Comparison of ENCODE assay signal across 38 cellular contexts in genomic region chr10:59312247-59312646, GRCh38. TPM values are rescaled to one million over a fixed set of nuclear protein-coding genes. Genes with fewer than 3 reads are reported as not detected.
"Had no signal": no experiment of that assay in that cellular context is flagged by ENCODE, and none has a peak within 500 bp of the region (broad histone marks: within the 10 kb centered on the region; RNA-seq: fewer than 3 reads in every experiment).

No MANE protein-coding gene starts in this region.

- H3K9me3 ChIP-seq: adrenal gland had no signal

- H3K9me3 Mint-ChIP-seq: activated B cell treated with CpG ODN at 0.5 μM for 24 hours; activated CD4-positive, alpha-beta memory T cell treated with anti-CD3 and anti-CD28 coated beads for 36 hours; activated naive CD4-positive, alpha-beta T cell treated with anti-CD3 and anti-CD28 coated beads for 36 hours; activated T-cell treated with anti-CD3 and anti-CD28 coated beads, Interleukin-2, amount 50 U/mL, for 4 hours; activated T-helper 1 cell treated with anti-CD3 and anti-CD28 coated beads, Interleukin-12 subunit alpha, Interleukin-12 subunit beta, Interleukin-2, Interleukin-4 antibody, amounts not matched to agents 30 ng/mL and 10 ng/mL and 1 ng/mL, durations not matched to agents 14 hours and 24 hours and 36 hours had no signal

- H3K4me3 Mint-ChIP-seq: activated B cell treated with CpG ODN at 0.5 μM for 24 hours; activated CD4-positive, alpha-beta memory T cell treated with anti-CD3 and anti-CD28 coated beads for 36 hours; activated naive CD4-positive, alpha-beta T cell treated with anti-CD3 and anti-CD28 coated beads for 36 hours; activated T-cell treated with anti-CD3 and anti-CD28 coated beads, Interleukin-2, amount 50 U/mL, for 4 hours; activated T-helper 1 cell treated with anti-CD3 and anti-CD28 coated beads, Interleukin-12 subunit alpha, Interleukin-12 subunit beta, Interleukin-2, Interleukin-4 antibody, amounts not matched to agents 30 ng/mL and 10 ng/mL and 1 ng/mL, durations not matched to agents 14 hours and 24 hours and 36 hours had no signal

- ATAC-seq: activated naive CD4-positive, alpha-beta T cell treated with anti-CD3 and anti-CD28 coated beads, Interleukin-2, amount 50 U/mL, for 72 hours; activated T-cell treated with anti-CD3 and anti-CD28 coated beads, Interleukin-2, amount 50 U/mL, for 4 hours; SK-N-SH treated with all-trans-retinoic acid at 6 μM for 48 hours had no signal

- H3K27ac Mint-ChIP-seq: activated B cell treated with CpG ODN at 0.5 μM for 24 hours; activated CD4-positive, alpha-beta memory T cell treated with anti-CD3 and anti-CD28 coated beads for 36 hours; activated naive CD4-positive, alpha-beta T cell treated with anti-CD3 and anti-CD28 coated beads for 36 hours; activated naive CD4-positive, alpha-beta T cell treated with anti-CD3 and anti-CD28 coated beads, Interleukin-2, amount 50 U/mL, for 72 hours; activated T-helper 1 cell treated with anti-CD3 and anti-CD28 coated beads, Interleukin-12 subunit alpha, Interleukin-12 subunit beta, Interleukin-2, Interleukin-4 antibody, amounts not matched to agents 30 ng/mL and 10 ng/mL and 1 ng/mL, durations not matched to agents 14 hours and 24 hours and 36 hours had no signal

- DNase-seq: activated B cell treated with CpG ODN at 0.5 μM for 24 hours; activated CD4-positive, alpha-beta memory T cell treated with anti-CD3 and anti-CD28 coated beads for 36 hours; activated CD4-positive, alpha-beta T cell treated with anti-CD3 and anti-CD28 coated beads for 4 hours; activated CD4-positive, alpha-beta T cell treated with anti-CD3 and anti-CD28 coated beads, Interleukin-2, amount 50 U/mL, for 1 hour; activated CD4-positive, CD25-positive, alpha-beta regulatory T cell treated with anti-CD3 and anti-CD28 coated beads, Interleukin-2, amount 50 U/mL, for 72 hours; activated CD8-positive, alpha-beta memory T cell treated with anti-CD3 and anti-CD28 coated beads, Interleukin-2, amount 50 U/mL, for 4 hours; activated gamma-delta T cell treated with Interleukin-2 at 50 U/mL for 16 hours; activated naive CD4-positive, alpha-beta T cell treated with anti-CD3 and anti-CD28 coated beads for 36 hours; activated T-cell treated with anti-CD3 and anti-CD28 coated beads for 4 hours; activated T-cell treated with anti-CD3 and anti-CD28 coated beads, Interleukin-2, amount 50 U/mL, for 4 hours; adrenal gland; aorta; brain microvascular endothelial cell; MM.1S; MV-4-11; NCI-H1092; NCI-H1436 treated with DMSO at 0.1 percent for 48 hours; NCI-H1694 treated with DMSO at 0.1 percent for 48 hours; NCI-H2029 treated with DMSO at 0.1 percent for 48 hours; NCI-H2107; NCI-H2171; NCI-H510A; NCI-H748 treated with DMSO at 0.1 percent for 48 hours; NK-92 treated with Interleukin-12 subunit alpha and Interleukin-12 subunit beta, amount 100 ng/mL, for 24 hours; PC-9; SIG-M5; SW 1271; T-helper 1 cell; T-helper 2 cell; T-helper 9 cell had no signal

- H3K27me3 Mint-ChIP-seq: activated B cell treated with CpG ODN at 0.5 μM for 24 hours; activated CD4-positive, alpha-beta memory T cell treated with anti-CD3 and anti-CD28 coated beads for 36 hours had no signal

- H3K4me3 ChIP-seq: adrenal gland, PC-9 had no signal

- H3K27me3 ChIP-seq: adrenal gland, brain microvascular endothelial cell had no signal

- H3K36me3 ChIP-seq: adrenal gland, brain microvascular endothelial cell had no signal

- FAIRE-seq: RCC 7860 had no signal

- H3K27ac ChIP-seq: brain microvascular endothelial cell, KMS-11, PC-9, RWPE1, VCaP had no signal

- H3K36me3 Mint-ChIP-seq: activated CD4-positive, alpha-beta memory T cell treated with anti-CD3 and anti-CD28 coated beads for 36 hours; activated naive CD4-positive, alpha-beta T cell treated with anti-CD3 and anti-CD28 coated beads, Interleukin-2, amount 50 U/mL, for 72 hours had no signal

- H3K4me1 Mint-ChIP-seq: activated B cell treated with CpG ODN at 0.5 μM for 24 hours had no signal

RNA-seq across cellular contexts. Expression of gene FAM13C, which starts 50.1 kb away (rescaled TPM):
- total RNA-seq: activated B cell treated with CpG ODN at 0.5 μM for 24 hours; activated CD4-positive, alpha-beta memory T cell treated with anti-CD3 and anti-CD28 coated beads for 36 hours; activated naive CD4-positive, alpha-beta T cell treated with anti-CD3 and anti-CD28 coated beads for 36 hours; activated T-cell treated with anti-CD3 and anti-CD28 coated beads, Interleukin-2, amount 50 U/mL, for 4 hours; activated T-helper 1 cell treated with anti-CD3 and anti-CD28 coated beads, Interleukin-12 subunit alpha, Interleukin-12 subunit beta, Interleukin-2, Interleukin-4 antibody, amounts not matched to agents 30 ng/mL and 10 ng/mL and 1 ng/mL, durations not matched to agents 14 hours and 24 hours and 36 hours; OCI-LY7; PC-9 had no signal
